In the genomic region with DNA sequence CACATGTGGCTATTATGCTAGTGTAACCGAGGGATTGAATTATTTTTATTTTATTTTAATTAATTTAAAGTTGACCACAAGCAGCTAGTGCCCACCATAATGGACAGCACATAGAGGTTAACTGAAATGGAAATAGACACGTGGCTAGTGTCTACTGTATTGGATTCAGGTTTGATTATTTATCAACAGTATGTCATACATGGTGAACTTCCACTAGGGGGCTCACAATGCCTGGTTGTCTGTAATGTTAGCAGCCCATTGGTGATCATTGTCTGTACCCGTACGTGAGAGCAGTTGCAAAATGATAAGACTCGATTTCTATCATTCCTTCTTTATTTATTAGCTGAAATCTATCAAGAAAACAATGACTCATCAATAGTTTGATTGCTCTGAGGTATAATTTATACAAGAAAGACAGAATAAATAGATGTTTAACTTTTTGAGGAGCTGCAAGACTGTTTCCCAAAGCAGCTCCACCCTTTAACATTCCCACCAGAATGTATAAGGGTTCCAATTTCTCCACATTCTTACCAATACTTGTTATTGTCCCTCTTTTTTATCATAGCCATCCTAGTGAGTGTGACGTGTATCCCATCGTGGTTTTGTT, we compare ENCODE assay signal across 9 cellular contexts.
A peak's percentile ranks its signal among the peaks of the same experiment; 100 is the strongest.
DNase-seq lines count a peak whose midpoint lies in the region; ATAC-seq and TF ChIP-seq lines count a peak whose summit lies in the region.
"Had no signal": no experiment of that assay in that cellular context is flagged by ENCODE, and none has a peak within 500 bp of the region (broad histone marks: within the 10 kb centered on the region; RNA-seq: fewer than 3 reads in every experiment).

No MANE protein-coding gene starts in this region.

- TF ChIP-seq CTCF in left ventricle myocardium inferior (IDR thresholded peaks at IDR 0.05; ENCODE audit: borderline replicate concordance) (peak; percentile 83), sigmoid colon (IDR thresholded peaks at IDR 0.05) (peak; percentile 11 to 69 (median 53))

- TF ChIP-seq POLR2A in sigmoid colon (IDR thresholded peaks at IDR 0.05) = no peak

- H3K36me3 ChIP-seq in left ventricle myocardium inferior (no peaks in the 10 kb centered on the region), sigmoid colon (no peaks in the 10 kb centered on the region)
- H3K36me3 ChIP-seq: neutrophil had no signal

- H3K9me3 ChIP-seq in left ventricle myocardium inferior (replicated peaks) (no peaks in the 10 kb centered on the region), sigmoid colon (no peaks in the 10 kb centered on the region)
- H3K9me3 ChIP-seq: neutrophil had no signal

- H3K4me1 ChIP-seq in left ventricle myocardium inferior = no peaks in the 10 kb centered on the region
- no peaks in the 10 kb centered on the region for H3K4me1 ChIP-seq in sigmoid colon

- H3K4me3 ChIP-seq in left ventricle myocardium inferior (no peak overlapping the region), sigmoid colon (no peak overlapping the region)

- H3K27me3 ChIP-seq in left ventricle myocardium inferior (ENCODE audit: low read depth) (peaks cover 46% of the 10 kb centered on the region), sigmoid colon (peaks cover 0 to 4% (median 4%) of the 10 kb centered on the region in 3 donors)

- DNase-seq in NCI-H2107 treated with DMSO at 0.1 percent for 48 hours (lab: John Stamatoyannopoulos, UW; ENCODE audit: unreplicated experiment) (peak; percentile 40), NCI-H2107 (lab: John Stamatoyannopoulos, UW) (no peak), LHCN-M2 (ENCODE audit: low read depth) (peak; percentile 75), RPMI8226 (peak; percentile 75), amniotic epithelial cell (ENCODE audit: low read depth) (peak; percentile 57), left ventricle myocardium inferior (no peak), sigmoid colon (no peak)

- no peak overlapping the region for H3K27ac ChIP-seq in left ventricle myocardium inferior (replicated peaks)
- H3K27ac ChIP-seq in sigmoid colon = no peak overlapping the region
- H3K27ac ChIP-seq: neutrophil had no signal

- peak; percentile 92 for ATAC-seq in GM21786 (IDR thresholded peaks at IDR 0.05; ENCODE audit: unreplicated experiment)

- intact Hi-C loops in left ventricle myocardium inferior (cut with micrococcal nuclease) (no loop called here), sigmoid colon (cut with DNase I) (no loop called here)

- TF ChIP-seq EP300 in sigmoid colon (IDR thresholded peaks at IDR 0.05) = no peak

- WGBS in sigmoid colon, 2 donors = 9 to 20% methylated on average over 7 of the region's 7 CpGs

Comparison
In these comparisons a context has a peak if more than half of its experiments do, and no peak if none do; other contexts are left out.
1. DNase-seq: peak in NCI-H2107 treated with DMSO at 0.1 percent for 48 hours (single experiment), LHCN-M2 (single experiment), RPMI8226 (single experiment) and amniotic epithelial cell (single experiment); none in NCI-H2107 (single experiment), left ventricle myocardium inferior (single experiment) and sigmoid colon (single experiment).